Comparison of ENCODE assay signal across 2 cellular contexts in the genomic region with DNA sequence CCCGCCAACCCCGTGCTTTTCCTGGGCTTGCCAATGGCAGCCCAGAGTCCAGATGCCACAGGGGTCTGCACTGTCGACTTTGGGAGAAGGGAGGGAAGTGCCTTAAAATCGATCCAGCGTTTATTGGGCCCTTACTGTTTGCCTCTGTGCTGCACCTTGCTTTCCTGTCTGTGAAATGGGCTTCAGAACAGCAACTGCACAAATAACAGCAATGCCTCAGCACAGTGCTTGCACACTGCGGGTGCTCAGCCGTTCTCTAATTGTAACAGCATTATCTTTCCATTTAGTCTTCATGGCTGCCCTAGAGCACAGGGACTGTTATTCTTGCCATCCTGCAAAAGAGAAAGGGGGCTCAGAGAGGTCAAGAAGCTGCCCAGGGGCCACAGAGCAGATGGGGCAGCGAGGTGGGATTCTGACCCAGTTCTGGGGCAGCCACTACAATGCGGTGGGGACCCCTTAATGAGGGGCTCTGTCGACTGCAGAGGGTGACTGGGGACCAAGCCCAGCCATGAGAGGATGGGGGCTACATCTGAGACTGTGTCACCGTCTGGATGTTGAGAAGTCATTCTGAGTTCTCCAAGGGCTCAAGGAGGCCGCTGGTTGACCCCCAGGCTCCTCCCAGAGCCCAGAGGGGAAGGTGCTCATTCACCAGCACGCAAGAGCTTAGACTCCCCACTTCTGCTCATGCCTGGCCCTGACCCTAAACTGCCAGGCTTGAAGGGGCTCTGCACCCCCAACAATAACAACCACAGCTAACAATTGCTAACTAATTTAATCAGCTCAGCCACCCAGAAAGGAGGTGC.
TF ChIP-seq lines count a peak whose summit lies in the region.

No MANE protein-coding gene starts in this region.

TF ChIP-seq in IMR-90, 13 proteins besides CTCF, POLR2A, EP300 and RAD21:
- no peak for TF ChIP-seq RFX5 (IDR thresholded peaks at IDR 0.05; ENCODE audit: low read depth, low read length)
- no peak for TF ChIP-seq NFE2L2 (IDR thresholded peaks at IDR 0.05; ENCODE audit: low read depth, low read length)
- TF ChIP-seq CEBPB (IDR thresholded peaks at IDR 0.05; ENCODE audit: low read depth, low read length) = no peak
- TF ChIP-seq FOS (IDR thresholded peaks at IDR 0.05; ENCODE audit: low read depth, low read length) = no peak
- no peak for TF ChIP-seq RCOR1 (IDR thresholded peaks at IDR 0.05; ENCODE audit: insufficient replicate concordance, low read length)
- no peak for TF ChIP-seq MXI1 (IDR thresholded peaks at IDR 0.05; ENCODE audit: borderline replicate concordance, low read depth, low read length)

TF ChIP-seq in GM12891, 5 proteins besides CTCF, POLR2A, EP300 and RAD21:
- no peak for TF ChIP-seq POU2F2 (IDR thresholded peaks at IDR 0.05; ENCODE audit: low read depth, low read length)
- TF ChIP-seq POLR2AphosphoS5 (IDR thresholded peaks at IDR 0.05; ENCODE audit: low read depth, low read length) = no peak
- no peak for TF ChIP-seq TAF1 (IDR thresholded peaks at IDR 0.05; ENCODE audit: low read depth, low read length)
- TF ChIP-seq PAX5 (IDR thresholded peaks at IDR 0.05; ENCODE audit: insufficient read depth, low read length, severe bottlenecking) = no peak
- TF ChIP-seq SPI1 (IDR thresholded peaks at IDR 0.05; ENCODE audit: low read depth, low read length) = no peak
